In the genomic region with DNA sequence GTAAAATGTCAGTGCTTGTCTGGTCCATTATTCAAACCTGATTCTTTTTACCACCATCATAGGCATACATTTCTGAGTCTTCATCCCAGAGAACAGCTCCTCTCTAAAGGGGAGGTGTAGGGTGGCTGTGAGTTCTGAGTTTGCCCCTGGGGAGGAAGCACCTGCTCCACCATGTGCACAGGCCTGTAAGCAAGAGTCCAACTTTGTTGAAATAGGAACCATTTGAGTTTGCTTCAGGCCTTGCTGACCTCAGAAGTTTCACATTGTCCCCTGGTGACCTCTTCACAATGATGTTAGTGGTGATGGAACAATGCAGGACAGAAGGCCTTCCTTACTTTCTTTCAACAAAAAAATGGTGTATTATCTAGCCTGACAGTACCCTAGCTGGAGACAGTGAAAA, we compare ENCODE assay signal across 17 cellular contexts. TPM values are rescaled to one million over a fixed set of nuclear protein-coding genes. Genes with fewer than 3 reads are reported as not detected.
DNase-seq lines count a peak whose midpoint lies in the region; ATAC-seq lines count a peak whose summit lies in the region.
"Had no signal": no experiment of that assay in that cellular context is flagged by ENCODE, and none has a peak within 500 bp of the region (broad histone marks: within the 10 kb centered on the region; RNA-seq: fewer than 3 reads in every experiment).

No MANE protein-coding gene starts in this region.

- no peaks in the 10 kb centered on the region for H3K27me3 Mint-ChIP-seq in activated T-cell treated with anti-CD3 and anti-CD28 coated beads, Interleukin-2, amount 50 U/mL, for 72 hours (ENCODE audit: low read depth)
- H3K27me3 Mint-ChIP-seq in activated T-cell treated with anti-CD3 and anti-CD28 coated beads, Interleukin-2, amount 50 U/mL, for 24 hours: peaks cover 6% of the 10 kb centered on the region
- no peaks in the 10 kb centered on the region for H3K27me3 Mint-ChIP-seq in memory B cell
- H3K27me3 Mint-ChIP-seq: dendritic cell treated with granulocyte-macrophage colony-stimulating factor and Interleukin-4, amounts not matched to agents 40 ng/mL and 50 ng/mL, for 4 days had no signal

- peak overlapping the region; percentile 19 for H3K27ac Mint-ChIP-seq in activated T-cell treated with anti-CD3 and anti-CD28 coated beads, Interleukin-2, amount 50 U/mL, for 72 hours
- no peak overlapping the region for H3K27ac Mint-ChIP-seq in activated T-cell treated with anti-CD3 and anti-CD28 coated beads, Interleukin-2, amount 50 U/mL, for 24 hours
- peak overlapping the region; percentile 91 for H3K27ac Mint-ChIP-seq in memory B cell
- H3K27ac Mint-ChIP-seq: activated CD4-positive, alpha-beta T cell treated with anti-CD3 and anti-CD28 coated beads, Interleukin-2, amount 10 ng/mL, durations not matched to agents 24 days and 14 days; dendritic cell treated with granulocyte-macrophage colony-stimulating factor and Interleukin-4, amounts not matched to agents 40 ng/mL and 50 ng/mL, for 4 days had no signal

- peaks cover 6% of the 10 kb centered on the region for H3K4me1 Mint-ChIP-seq in activated T-cell treated with anti-CD3 and anti-CD28 coated beads, Interleukin-2, amount 50 U/mL, for 72 hours (ENCODE audit: low read depth)
- H3K4me1 Mint-ChIP-seq in activated T-cell treated with anti-CD3 and anti-CD28 coated beads, Interleukin-2, amount 50 U/mL, for 24 hours (ENCODE audit: low read depth): peaks cover 3% of the 10 kb centered on the region
- H3K4me1 Mint-ChIP-seq in memory B cell: peaks cover 71% of the 10 kb centered on the region

- no peaks in the 10 kb centered on the region for H3K9me3 Mint-ChIP-seq in activated T-cell treated with anti-CD3 and anti-CD28 coated beads, Interleukin-2, amount 50 U/mL, for 72 hours
- no peaks in the 10 kb centered on the region for H3K9me3 Mint-ChIP-seq in activated T-cell treated with anti-CD3 and anti-CD28 coated beads, Interleukin-2, amount 50 U/mL, for 24 hours
- H3K9me3 Mint-ChIP-seq in memory B cell: peaks cover 3% of the 10 kb centered on the region
- H3K9me3 Mint-ChIP-seq: activated CD4-positive, alpha-beta T cell treated with anti-CD3 and anti-CD28 coated beads, Interleukin-2, amount 10 ng/mL, durations not matched to agents 24 days and 14 days; dendritic cell treated with granulocyte-macrophage colony-stimulating factor and Interleukin-4, amounts not matched to agents 40 ng/mL and 50 ng/mL, for 4 days had no signal

- no peak overlapping the region for H3K4me3 Mint-ChIP-seq in activated T-cell treated with anti-CD3 and anti-CD28 coated beads, Interleukin-2, amount 50 U/mL, for 72 hours
- no peak overlapping the region for H3K4me3 Mint-ChIP-seq in activated T-cell treated with anti-CD3 and anti-CD28 coated beads, Interleukin-2, amount 50 U/mL, for 24 hours
- peak overlapping the region; percentile 61 for H3K4me3 Mint-ChIP-seq in memory B cell
- H3K4me3 Mint-ChIP-seq: activated CD4-positive, alpha-beta T cell treated with anti-CD3 and anti-CD28 coated beads, Interleukin-2, amount 10 ng/mL, durations not matched to agents 24 days and 14 days; dendritic cell treated with granulocyte-macrophage colony-stimulating factor and Interleukin-4, amounts not matched to agents 40 ng/mL and 50 ng/mL, for 4 days had no signal

- no peaks in the 10 kb centered on the region for H3K36me3 Mint-ChIP-seq in activated T-cell treated with anti-CD3 and anti-CD28 coated beads, Interleukin-2, amount 50 U/mL, for 72 hours (ENCODE audit: insufficient read depth in 2 of 2)
- no peaks in the 10 kb centered on the region for H3K36me3 Mint-ChIP-seq in activated T-cell treated with anti-CD3 and anti-CD28 coated beads, Interleukin-2, amount 50 U/mL, for 24 hours (ENCODE audit: low read depth)
- peaks cover 3% of the 10 kb centered on the region for H3K36me3 Mint-ChIP-seq in memory B cell

- ATAC-seq in activated T-cell treated with anti-CD3 and anti-CD28 coated beads, Interleukin-2, amount 50 U/mL, for 72 hours (replicated peaks in 1 of 2): no peak
- peak; percentile 94 for ATAC-seq in memory B cell (ENCODE audit: low read depth)
- ATAC-seq: A549 had no signal

- no peak for DNase-seq in activated T-cell treated with anti-CD3 and anti-CD28 coated beads, Interleukin-2, amount 50 U/mL, for 72 hours
- no peak for DNase-seq in activated T-cell treated with anti-CD3 and anti-CD28 coated beads, Interleukin-2, amount 50 U/mL, for 24 hours
- DNase-seq in RPMI8226: peak; percentile 53
- peak; percentile 31 to 38 for DNase-seq in memory B cell (ENCODE audit: low spot score in 2 of 2)
- DNase-seq in NCI-H2081 (lab: John Stamatoyannopoulos, UW): no peak
- DNase-seq in Kasumi-1 (lab: John Stamatoyannopoulos, UW): no peak
- no peak for DNase-seq in SW 1271 (lab: John Stamatoyannopoulos, UW)
- DNase-seq in COLO829 (ENCODE audit: low spot score): no peak
- DNase-seq: activated CD4-positive, alpha-beta T cell treated with anti-CD3 and anti-CD28 coated beads, Interleukin-2, amount 10 ng/mL, durations not matched to agents 24 days and 14 days; activated gamma-delta T cell treated with Interleukin-2 at 50 U/mL for 16 hours; NCI-H1105; NK-92 treated with Interleukin-12 subunit alpha and Interleukin-12 subunit beta, amount 100 ng/mL, for 24 hours; right lobe of liver; T-helper 1 cell; testis had no signal

RNA-seq across cellular contexts. Expression of gene TOP3B, which starts 54.6 kb away (rescaled TPM):
- 10 to 100 TPM; 29.6 to 33.2 TPM for total RNA-seq in activated T-cell treated with anti-CD3 and anti-CD28 coated beads, Interleukin-2, amount 50 U/mL, for 72 hours

Comparison
In these comparisons a context has a peak if more than half of its experiments do, and no peak if none do; other contexts are left out.
1. DNase-seq: peak in RPMI8226 (single experiment) and memory B cell (2 of 2); none in activated T-cell treated with anti-CD3 and anti-CD28 coated beads, Interleukin-2, amount 50 U/mL, for 72 hours (0 of 2), activated T-cell treated with anti-CD3 and anti-CD28 coated beads, Interleukin-2, amount 50 U/mL, for 24 hours (single experiment), NCI-H2081 (0 of 2), Kasumi-1 (0 of 2), SW 1271 (0 of 2) and COLO829 (single experiment).